Comparison of ENCODE assay signal across 23 cellular contexts in the genomic region with DNA sequence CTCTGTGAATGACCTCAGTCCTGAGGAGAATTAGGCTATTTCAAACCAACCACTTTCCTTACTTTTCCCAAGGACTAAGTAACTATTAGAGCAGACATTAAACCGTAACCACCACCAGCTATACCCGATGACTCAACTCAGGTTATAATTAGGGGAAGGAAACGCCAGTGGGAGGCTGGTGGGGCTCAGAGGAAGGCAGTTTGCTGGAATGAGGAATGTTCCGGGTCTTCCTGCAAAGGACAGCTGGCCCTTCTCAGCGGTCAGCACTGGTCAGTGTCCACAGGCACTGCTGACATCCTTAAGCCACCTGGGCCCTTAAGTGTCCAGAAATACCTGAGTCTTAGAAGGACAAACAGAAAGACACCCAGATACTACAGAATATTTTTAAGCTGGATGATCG.
DNase-seq lines count a peak whose midpoint lies in the region; ATAC-seq, FAIRE-seq and TF ChIP-seq lines count a peak whose summit lies in the region.
"Had no signal": no experiment of that assay in that cellular context is flagged by ENCODE, and none has a peak within 500 bp of the region (broad histone marks: within the 10 kb centered on the region; RNA-seq: fewer than 3 reads in every experiment).

No MANE protein-coding gene starts in this region.

- H3K36me3 Mint-ChIP-seq in astrocyte (ENCODE audit: low read depth, unreplicated experiment): no peaks in the 10 kb centered on the region
- H3K36me3 Mint-ChIP-seq: CD8-positive, alpha-beta T cell had no signal

- intact Hi-C loops in left cardiac atrium (cut with DNase I): no loop called here
- intact Hi-C loops in cardiac septum (cut with DNase I): no loop called here

- no peak for TF ChIP-seq CTCF in astrocyte (IDR thresholded peaks at IDR 0.05; ENCODE audit: insufficient read depth, low read depth, low read length)

- H3K27ac ChIP-seq in astrocyte (ENCODE audit: low read depth, low read length): no peak overlapping the region
- H3K27ac ChIP-seq: 22Rv1; BLaER1 treated with 17β-estradiol and CSF1 and Interleukin-3, amounts not matched to agents 10 nM and 100 nM had no signal

- H3K9me3 ChIP-seq in astrocyte (ENCODE audit: insufficient read depth, low read depth, low read length): no peaks in the 10 kb centered on the region
- H3K9me3 ChIP-seq: BLaER1 treated with 17β-estradiol and CSF1 and Interleukin-3, amounts not matched to agents 10 nM and 100 nM had no signal

- H3K27me3 ChIP-seq in astrocyte (ENCODE audit: insufficient read depth, low read length): no peaks in the 10 kb centered on the region
- H3K27me3 ChIP-seq: BLaER1 treated with 17β-estradiol and CSF1 and Interleukin-3, amounts not matched to agents 10 nM and 100 nM had no signal

- peaks cover 32% of the 10 kb centered on the region for H3K4me1 Mint-ChIP-seq in astrocyte (ENCODE audit: low read depth, unreplicated experiment)

- no peaks in the 10 kb centered on the region for H3K36me3 ChIP-seq in astrocyte (ENCODE audit: insufficient read depth, low read length)
- H3K36me3 ChIP-seq: BLaER1 treated with 17β-estradiol and CSF1 and Interleukin-3, amounts not matched to agents 10 nM and 100 nM had no signal

- no peaks in the 10 kb centered on the region for H3K4me1 ChIP-seq in astrocyte (ENCODE audit: insufficient read depth, low read length)

- H2AFZ ChIP-seq in astrocyte (ENCODE audit: low read depth, low read length): no peak overlapping the region

- no peaks in the 10 kb centered on the region for H3K79me2 ChIP-seq in astrocyte (ENCODE audit: insufficient read depth, low read length)

- H4K20me1 ChIP-seq in astrocyte (ENCODE audit: insufficient read depth, low read length): no peaks in the 10 kb centered on the region
- H4K20me1 ChIP-seq: BLaER1 treated with 17β-estradiol and CSF1 and Interleukin-3, amounts not matched to agents 10 nM and 100 nM had no signal

- peaks cover 2% of the 10 kb centered on the region for H3K9me3 Mint-ChIP-seq in astrocyte (ENCODE audit: unreplicated experiment)
- H3K9me3 Mint-ChIP-seq: CD8-positive, alpha-beta T cell had no signal

- no peak overlapping the region for H3K4me2 ChIP-seq in astrocyte (ENCODE audit: low read length)

- no peak overlapping the region for H3K4me3 ChIP-seq in astrocyte (ENCODE audit: insufficient read depth, low read depth, low read length)
- H3K4me3 ChIP-seq: BLaER1 treated with 17β-estradiol and CSF1 and Interleukin-3, amounts not matched to agents 10 nM and 100 nM; K562 had no signal

- no peak for FAIRE-seq in astrocyte (lab: Jason Lieb, UNC)
- FAIRE-seq: G401.6, GM12892, H1, HepG2, K562 had no signal

- H3K9ac ChIP-seq in astrocyte (ENCODE audit: low read length): no peak overlapping the region
- H3K9ac ChIP-seq: BLaER1 treated with 17β-estradiol and CSF1 and Interleukin-3, amounts not matched to agents 10 nM and 100 nM had no signal

- peak overlapping the region; percentile 62 for H3K27ac Mint-ChIP-seq in astrocyte (ENCODE audit: unreplicated experiment)
- H3K27ac Mint-ChIP-seq: CD8-positive, alpha-beta T cell had no signal

- H3K4me3 Mint-ChIP-seq in astrocyte (ENCODE audit: unreplicated experiment): no peak overlapping the region
- H3K4me3 Mint-ChIP-seq: CD8-positive, alpha-beta T cell had no signal

- peak; percentile 23 for DNase-seq in left cardiac atrium
- no peak for DNase-seq in cardiac septum (ENCODE audit: low spot score)
- no peak for DNase-seq in astrocyte (ENCODE audit: low read depth)
- peak; percentile 4 for DNase-seq in medulla oblongata (ENCODE audit: extremely low spot score)
- no peak for DNase-seq in stimulated activated CD8-positive, alpha-beta memory T cell treated with anti-CD3 and anti-CD28 coated beads, Interleukin-4, amount 100 ng/mL, for 48 hours
- no peak for DNase-seq in HPDE6-E6E7 (ENCODE audit: extremely low spot score)
- no peak for DNase-seq in NCI-H2171 (lab: John Stamatoyannopoulos, UW)
- no peak for DNase-seq in NCI-H2081 (lab: John Stamatoyannopoulos, UW)
- DNase-seq: CD8-positive, alpha-beta T cell; DND-41; MM.1S; NCI-H1048; NCI-H1417 treated with DMSO at 0.1 percent for 48 hours; NCI-H187; NCI-H2227 treated with DMSO at 0.1 percent for 48 hours; NCI-H510A had no signal

- peak in 1 of 2 donors; percentile 39 for ATAC-seq in left cardiac atrium
- ATAC-seq: CD8-positive, alpha-beta T cell; HepG2; K562 had no signal

- H3K27me3 Mint-ChIP-seq in astrocyte (ENCODE audit: low read depth, unreplicated experiment): peaks cover 2% of the 10 kb centered on the region

Comparison
In these comparisons a context has a peak if more than half of its experiments do, and no peak if none do; other contexts are left out.
1. DNase-seq: peak in left cardiac atrium (single experiment) and medulla oblongata (single experiment); none in cardiac septum (single experiment), astrocyte (single experiment), stimulated activated CD8-positive, alpha-beta memory T cell treated with anti-CD3 and anti-CD28 coated beads, Interleukin-4, amount 100 ng/mL, for 48 hours (single experiment), HPDE6-E6E7 (single experiment), NCI-H2171 (single experiment) and NCI-H2081 (0 of 2).